8 cellular contexts compared by ENCODE assay signal in the genomic region with DNA sequence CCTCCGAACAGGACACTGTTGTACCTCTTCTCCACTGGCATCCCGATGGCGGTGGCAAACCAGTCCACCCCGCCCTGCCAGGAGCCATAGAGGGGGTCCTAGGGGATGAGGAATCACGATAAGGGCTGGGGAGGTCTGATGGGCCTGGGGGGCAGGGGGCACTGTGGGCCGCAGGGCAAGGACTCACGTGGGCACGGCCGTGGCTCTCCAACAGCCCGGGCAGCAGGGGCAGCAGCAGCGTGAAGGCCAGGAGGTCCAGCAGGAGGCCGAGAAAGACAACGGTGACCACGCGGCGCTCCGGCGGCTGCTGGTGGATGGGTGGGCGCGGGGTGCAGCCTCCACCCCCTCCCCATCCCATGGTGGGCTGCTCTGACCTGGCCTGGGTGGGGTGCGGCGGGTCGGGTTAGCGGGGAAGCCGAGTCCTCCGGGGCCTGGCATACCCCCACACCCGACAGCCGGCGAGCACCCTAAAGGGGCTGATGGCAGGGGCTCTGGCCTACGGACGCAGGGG. TPM values are rescaled to one million over a fixed set of nuclear protein-coding genes. Genes with fewer than 3 reads are reported as not detected.
A peak's percentile ranks its signal among the peaks of the same experiment; 100 is the strongest.
DNase-seq lines count a peak whose midpoint lies in the region; ATAC-seq and TF ChIP-seq lines count a peak whose summit lies in the region.

No MANE protein-coding gene starts in this region.

- no TSS peak for BruUV-seq in OCI-LY7 (replicated peaks; lab: Mats Ljungman, UMichigan)

- H3K9me2 ChIP-seq in OCI-LY7 (ENCODE audit: insufficient read depth, low read length) = no peaks in the 10 kb centered on the region

- H3K4me3 Mint-ChIP-seq in endothelial cell (ENCODE audit: unreplicated experiment) (peak overlapping the region; percentile 93), nephron (peak overlapping the region; percentile 88 to 95 (median 92))

- no peak for TF ChIP-seq CTCF in BE2C (IDR thresholded peaks at IDR 0.05; ENCODE audit: low read depth, low read length)
- TF ChIP-seq CTCF in OCI-LY7 (conservative IDR thresholded peaks at IDR 0.05; ENCODE audit: low read length) = no peak
- no peak for TF ChIP-seq CTCF in endothelial cell (IDR thresholded peaks at IDR 0.05; ENCODE audit: unreplicated experiment)
- no peak for TF ChIP-seq CTCF in nephron (IDR thresholded peaks at IDR 0.05; ENCODE audit: unreplicated experiment in 3 of 3)

- no peaks in the 10 kb centered on the region for H3K79me2 ChIP-seq in OCI-LY7 (ENCODE audit: insufficient read depth, low read depth, low read length)

- H3K4me1 ChIP-seq in BE2C = peaks cover 23% of the 10 kb centered on the region
- peaks cover 56% of the 10 kb centered on the region for H3K4me1 ChIP-seq in OCI-LY7 (ENCODE audit: insufficient read depth, low read length, poor library complexity, severe bottlenecking)

- POLR2A ChIA-PET in OCI-LY7 (lab: Charles Lee) = interaction anchor here (0.5 kb wide), 1 partner anchor 148 kb away, joined by 6 read pairs; no protein-coding TSS in a partner anchor

- H3K9me3 Mint-ChIP-seq in endothelial cell (ENCODE audit: unreplicated experiment) (no peaks in the 10 kb centered on the region), nephron (no peaks in the 10 kb centered on the region)

- peak overlapping the region; percentile 74 for H3K4me2 ChIP-seq in OCI-LY7 (ENCODE audit: low read length)

- no peak for DNase-seq in BE2C
- no peak for DNase-seq in OCI-LY7 (ENCODE audit: low spot score)
- DNase-seq in endothelial cell (ENCODE audit: low spot score) = no peak
- DNase-seq in NK-92 treated with Interleukin-12 subunit alpha and Interleukin-12 subunit beta, amount 100 ng/mL, for 24 hours (lab: John Stamatoyannopoulos, UW) = no peak
- no peak for DNase-seq in cerebellum (ENCODE audit: low spot score)
- DNase-seq in EL = no peak

- H3K27me3 ChIP-seq in BE2C = no peaks in the 10 kb centered on the region

- H2AFZ ChIP-seq in OCI-LY7 (ENCODE audit: low read length) = no peak overlapping the region

- H3K27ac ChIP-seq in OCI-LY7 (ENCODE audit: low read depth, low read length, poor library complexity, severe bottlenecking) = no peak overlapping the region

- CTCF ChIA-PET in OCI-LY7 (lab: Charles Lee; ENCODE audit: unreplicated experiment) = no interaction called here

- H3K36me3 Mint-ChIP-seq in endothelial cell (ENCODE audit: low read depth, unreplicated experiment) (peaks cover 18% of the 10 kb centered on the region), nephron (ENCODE audit: low read depth) (peaks cover 13% of the 10 kb centered on the region)

- intact Hi-C loops in OCI-LY7 (cut with micrococcal nuclease; ENCODE audit: unreplicated experiment) = loop anchor here (5.0 to 10.0 kb wide), 4 partner anchors 81 to 469 kb away; a partner anchor contains a TSS

- H3K9me3 ChIP-seq in BE2C (no peaks in the 10 kb centered on the region), OCI-LY7 (ENCODE audit: low read length) (no peaks in the 10 kb centered on the region)

- H4K20me1 ChIP-seq in OCI-LY7 (ENCODE audit: insufficient read depth, low read length) = no peaks in the 10 kb centered on the region

- peak overlapping the region; percentile 64 for H3K4me3 ChIP-seq in BE2C (ENCODE audit: low read depth, low read length)
- H3K4me3 ChIP-seq in OCI-LY7 (ENCODE audit: low read depth, low read length, poor library complexity, severe bottlenecking) = peak overlapping the region; percentile 76

- peaks cover 23% of the 10 kb centered on the region for H3K27me3 Mint-ChIP-seq in endothelial cell (ENCODE audit: unreplicated experiment)
- no peaks in the 10 kb centered on the region for H3K27me3 Mint-ChIP-seq in nephron (ENCODE audit: low read depth)

- H3K36me3 ChIP-seq in BE2C = peaks cover 50% of the 10 kb centered on the region
- peaks cover 55% of the 10 kb centered on the region for H3K36me3 ChIP-seq in OCI-LY7 (ENCODE audit: insufficient read depth, low read length)

- no peak overlapping the region for H3K27ac Mint-ChIP-seq in endothelial cell (ENCODE audit: unreplicated experiment)
- peak overlapping the region in 1 of 3 experiments; percentile 81 for H3K27ac Mint-ChIP-seq in nephron

- peaks cover 15% of the 10 kb centered on the region for H3K4me1 Mint-ChIP-seq in endothelial cell (ENCODE audit: unreplicated experiment)
- peaks cover 23% of the 10 kb centered on the region for H3K4me1 Mint-ChIP-seq in nephron

- ATAC-seq in GM18867 (IDR thresholded peaks at IDR 0.05; ENCODE audit: unreplicated experiment) = no peak

RNA-seq across cellular contexts. Expression of a gene that starts 29.6 kb away (rescaled TPM):
- polyA plus RNA-seq in BE2C (2012; ENCODE audit: insufficient read depth, insufficient read length, low read depth) = 44.8 TPM
- 31.7 and 35.9 TPM in 2 replicates for total RNA-seq in OCI-LY7 (2014; rRNA removed; shearing (Covaris generic))
- total RNA-seq in OCI-LY7 (2022) (56.7 and 66.2 TPM in 2 replicates), endothelial cell (ENCODE audit: unreplicated experiment) (22.9 TPM), cerebellum (7.1 TPM)

RNA-seq across cellular contexts. Expression of a gene that starts 29.8 kb away (rescaled TPM):
- polyA plus RNA-seq in BE2C (2012; ENCODE audit: insufficient read depth, insufficient read length, low read depth) = 3.8 TPM
- 5.3 and 6.5 TPM in 2 replicates for total RNA-seq in OCI-LY7 (2014; rRNA removed; shearing (Covaris generic))
- total RNA-seq in OCI-LY7 (2022) (8.9 and 9.1 TPM in 2 replicates), endothelial cell (ENCODE audit: unreplicated experiment) (5.9 TPM), cerebellum (26.5 TPM)
